9 cellular contexts compared by ENCODE assay signal in genomic region chr13:113162783-113163685, GRCh38. TPM values are rescaled to one million over a fixed set of nuclear protein-coding genes. Genes with fewer than 3 reads are reported as not detected.
DNase-seq lines count a peak whose midpoint lies in the region; ATAC-seq, FAIRE-seq and TF ChIP-seq lines count a peak whose summit lies in the region.
"Had no signal": no experiment of that assay in that cellular context is flagged by ENCODE, and none has a peak within 500 bp of the region (broad histone marks: within the 10 kb centered on the region; RNA-seq: fewer than 3 reads in every experiment).

No MANE protein-coding gene starts in this region.

- peak; percentile 45 for DNase-seq in activated CD4-positive, alpha-beta T cell treated with anti-CD3 and anti-CD28 coated beads for 36 hours
- DNase-seq in activated CD4-positive, alpha-beta T cell treated with anti-CD3 and anti-CD28 coated beads, Interleukin-2, amount 50 U/mL, for 4 hours: no peak
- DNase-seq in Karpas-422 (peak; percentile 56), astrocyte (ENCODE audit: low read depth) (no peak), neural progenitor cell (ENCODE audit: low spot score) (no peak), MV-4-11 (lab: John Stamatoyannopoulos, UW) (no peak), DMS114 treated with DMSO at 0.1 percent for 48 hours (lab: John Stamatoyannopoulos, UW; ENCODE audit: unreplicated experiment) (no peak)
- DNase-seq in stimulated activated CD4-positive, alpha-beta T cell treated with anti-CD3 and anti-CD28 coated beads, Interleukin-12 subunit alpha, Interleukin-12 subunit beta, amount 100 ng/mL, for 4 hours: no peak

- H3K4me1 ChIP-seq in Karpas-422 (ENCODE audit: low read length) (peaks cover 8% of the 10 kb centered on the region), astrocyte (ENCODE audit: insufficient read depth, low read length) (no peaks in the 10 kb centered on the region), neural progenitor cell (peaks cover 24% of the 10 kb centered on the region)

- H4K20me1 ChIP-seq in Karpas-422 (ENCODE audit: insufficient read depth, low read depth, low read length) (no peaks in the 10 kb centered on the region), astrocyte (ENCODE audit: insufficient read depth, low read length) (no peaks in the 10 kb centered on the region), neural progenitor cell (ENCODE audit: low read depth) (no peaks in the 10 kb centered on the region)

- H3K27me3 Mint-ChIP-seq in activated CD4-positive, alpha-beta T cell treated with anti-CD3 and anti-CD28 coated beads for 36 hours: no peaks in the 10 kb centered on the region
- H3K27me3 Mint-ChIP-seq in astrocyte (ENCODE audit: low read depth, unreplicated experiment) (peaks cover 18% of the 10 kb centered on the region), neural progenitor cell (ENCODE audit: insufficient read depth, low read depth) (peaks cover 10% of the 10 kb centered on the region)

- peaks cover 6% of the 10 kb centered on the region; the same call in 1 of the 2 replicates for H3K36me3 ChIP-seq in Karpas-422 (ENCODE audit: insufficient read depth, low read length)
- peaks cover 4% of the 10 kb centered on the region for H3K36me3 ChIP-seq in astrocyte (ENCODE audit: insufficient read depth, low read length)
- no peaks in the 10 kb centered on the region for H3K36me3 ChIP-seq in neural progenitor cell

- no peak overlapping the region for H3K4me3 Mint-ChIP-seq in activated CD4-positive, alpha-beta T cell treated with anti-CD3 and anti-CD28 coated beads for 36 hours
- no peak overlapping the region for H3K4me3 Mint-ChIP-seq in astrocyte (ENCODE audit: unreplicated experiment)
- no peak overlapping the region for H3K4me3 Mint-ChIP-seq in neural progenitor cell

- intact Hi-C loops in activated CD4-positive, alpha-beta T cell treated with anti-CD3 and anti-CD28 coated beads for 36 hours (cut with DNase I, micrococcal nuclease): no loop called here

- TF ChIP-seq CTCF in astrocyte (IDR thresholded peaks at IDR 0.05; ENCODE audit: insufficient read depth, low read depth, low read length): no peak
- no peak for TF ChIP-seq CTCF in neural progenitor cell (IDR thresholded peaks at IDR 0.05)

- H3F3A ChIP-seq in neural progenitor cell (ENCODE audit: low read depth): peaks cover 8% of the 10 kb centered on the region

- FAIRE-seq in astrocyte (lab: Jason Lieb, UNC): no peak

- H3K9ac ChIP-seq in Karpas-422 (ENCODE audit: low read length) (no peak overlapping the region), astrocyte (ENCODE audit: low read length) (no peak overlapping the region), neural progenitor cell (no peak overlapping the region)

- no peaks in the 10 kb centered on the region for H3K9me3 Mint-ChIP-seq in activated CD4-positive, alpha-beta T cell treated with anti-CD3 and anti-CD28 coated beads for 36 hours (ENCODE audit: low read depth)
- no peaks in the 10 kb centered on the region for H3K9me3 Mint-ChIP-seq in astrocyte (ENCODE audit: unreplicated experiment)
- no peaks in the 10 kb centered on the region for H3K9me3 Mint-ChIP-seq in neural progenitor cell

- no peaks in the 10 kb centered on the region for H3K79me2 ChIP-seq in Karpas-422 (ENCODE audit: low read length)
- H3K79me2 ChIP-seq in astrocyte (ENCODE audit: insufficient read depth, low read length): no peaks in the 10 kb centered on the region
- no peaks in the 10 kb centered on the region for H3K79me2 ChIP-seq in neural progenitor cell (ENCODE audit: low read depth)

- H3K9me3 ChIP-seq in Karpas-422 (ENCODE audit: low read length) (no peaks in the 10 kb centered on the region), astrocyte (ENCODE audit: insufficient read depth, low read depth, low read length) (no peaks in the 10 kb centered on the region), neural progenitor cell (ENCODE audit: low read depth) (no peaks in the 10 kb centered on the region)

- peaks cover 21% of the 10 kb centered on the region for H3K4me1 Mint-ChIP-seq in activated CD4-positive, alpha-beta T cell treated with anti-CD3 and anti-CD28 coated beads for 36 hours
- H3K4me1 Mint-ChIP-seq in astrocyte (ENCODE audit: low read depth, unreplicated experiment) (no peaks in the 10 kb centered on the region), neural progenitor cell (peaks cover 28% of the 10 kb centered on the region)

- CTCF ChIA-PET in activated CD4-positive, alpha-beta T cell treated with anti-CD3 and anti-CD28 coated beads for 36 hours (lab: Charles Lee): interaction anchor here (1.0 kb wide), 1 partner anchor 13 kb away, joined by 3 read pairs; no protein-coding TSS in a partner anchor

- H2AFZ ChIP-seq in Karpas-422 (ENCODE audit: low read length): no peak overlapping the region
- no peak overlapping the region for H2AFZ ChIP-seq in astrocyte (ENCODE audit: low read depth, low read length)
- H2AFZ ChIP-seq in neural progenitor cell (replicated peaks): no peak overlapping the region

- no peak overlapping the region for H3K27ac Mint-ChIP-seq in activated CD4-positive, alpha-beta T cell treated with anti-CD3 and anti-CD28 coated beads for 36 hours
- H3K27ac Mint-ChIP-seq in astrocyte (ENCODE audit: unreplicated experiment): peak overlapping the region; percentile 20
- H3K27ac Mint-ChIP-seq in neural progenitor cell: peak overlapping the region; percentile 30

- POLR2A ChIA-PET in activated CD4-positive, alpha-beta T cell treated with anti-CD3 and anti-CD28 coated beads for 36 hours (lab: Charles Lee): no interaction called here

- H3K4me2 ChIP-seq in Karpas-422 (ENCODE audit: low read depth, low read length, poor library complexity, severe bottlenecking) (no peak overlapping the region), astrocyte (ENCODE audit: low read length) (no peak overlapping the region), neural progenitor cell (no peak overlapping the region)

- H3K27ac ChIP-seq in Karpas-422 (ENCODE audit: low read length): no peak overlapping the region
- H3K27ac ChIP-seq in astrocyte (ENCODE audit: low read depth, low read length): no peak overlapping the region
- no peak overlapping the region for H3K27ac ChIP-seq in neural progenitor cell

- no peaks in the 10 kb centered on the region for H3K27me3 ChIP-seq in Karpas-422 (ENCODE audit: low read length)
- no peaks in the 10 kb centered on the region for H3K27me3 ChIP-seq in astrocyte (ENCODE audit: insufficient read depth, low read length)
- H3K27me3 ChIP-seq in neural progenitor cell: peaks cover 19% of the 10 kb centered on the region

- peaks cover 9% of the 10 kb centered on the region for H3K36me3 Mint-ChIP-seq in activated CD4-positive, alpha-beta T cell treated with anti-CD3 and anti-CD28 coated beads for 36 hours (ENCODE audit: low read depth)
- peaks cover 2% of the 10 kb centered on the region for H3K36me3 Mint-ChIP-seq in astrocyte (ENCODE audit: low read depth, unreplicated experiment)
- H3K36me3 Mint-ChIP-seq in neural progenitor cell: peaks cover 4% of the 10 kb centered on the region

- no peaks in the 10 kb centered on the region for H3K9me2 ChIP-seq in Karpas-422 (replicated peaks; ENCODE audit: insufficient read depth, low read length)

- H3K4me3 ChIP-seq in Karpas-422 (ENCODE audit: low read length) (no peak overlapping the region), astrocyte (ENCODE audit: insufficient read depth, low read depth, low read length) (no peak overlapping the region), neural progenitor cell (no peak overlapping the region)

- ATAC-seq in activated CD4-positive, alpha-beta T cell treated with anti-CD3 and anti-CD28 coated beads for 36 hours: peak; percentile 34

RNA-seq across cellular contexts. Expression of gene PROZ, which starts 4.6 kb away (rescaled TPM):
- total RNA-seq in activated CD4-positive, alpha-beta T cell treated with anti-CD3 and anti-CD28 coated beads for 36 hours: not detected
- not detected in 2 replicates for total RNA-seq in Karpas-422 (2014; rRNA removed; shearing (Covaris generic); ENCODE audit: low replicate concordance)
- total RNA-seq in astrocyte (not detected in 2 replicates), neural progenitor cell (ENCODE audit: low replicate concordance) (not detected in 2 replicates)
- total RNA-seq: NCI-H460 had no signal

RNA-seq across cellular contexts. Expression of gene F10, which starts 40.4 kb away (rescaled TPM):
- not detected for total RNA-seq in activated CD4-positive, alpha-beta T cell treated with anti-CD3 and anti-CD28 coated beads for 36 hours
- not detected in 2 replicates for total RNA-seq in Karpas-422 (2014; rRNA removed; shearing (Covaris generic); ENCODE audit: low replicate concordance)
- total RNA-seq in astrocyte (0.45 TPM in 1 of 2 replicates, not detected in the other), neural progenitor cell (ENCODE audit: low replicate concordance) (2.0 and 6.8 TPM in 2 replicates)

RNA-seq across cellular contexts. Expression of gene PCID2, which starts 45.4 kb away (rescaled TPM):
- total RNA-seq in activated CD4-positive, alpha-beta T cell treated with anti-CD3 and anti-CD28 coated beads for 36 hours: 10 to 100 TPM; 66.7 to 72.8 TPM
- 85.0 and 114 TPM in 2 replicates for total RNA-seq in Karpas-422 (2014; rRNA removed; shearing (Covaris generic); ENCODE audit: low replicate concordance)
- 29.6 and 31.5 TPM in 2 replicates for total RNA-seq in astrocyte
- total RNA-seq in neural progenitor cell (ENCODE audit: low replicate concordance): 91.1 and 99.6 TPM in 2 replicates

RNA-seq across cellular contexts. Expression of gene CUL4A, which starts 46.4 kb away (rescaled TPM):
- total RNA-seq in activated CD4-positive, alpha-beta T cell treated with anti-CD3 and anti-CD28 coated beads for 36 hours: 10 to 100 TPM; 81.7 to 87.4 TPM
- total RNA-seq in Karpas-422 (2014; rRNA removed; shearing (Covaris generic); ENCODE audit: low replicate concordance): 97.0 and 97.1 TPM in 2 replicates
- total RNA-seq in astrocyte: 71.3 and 81.3 TPM in 2 replicates
- 95.1 and 96.0 TPM in 2 replicates for total RNA-seq in neural progenitor cell (ENCODE audit: low replicate concordance)

RNA-seq across cellular contexts. Expression of gene F7, which starts 57.4 kb away (rescaled TPM):
- under 1 TPM; 0.11 to 0.12 TPM for total RNA-seq in activated CD4-positive, alpha-beta T cell treated with anti-CD3 and anti-CD28 coated beads for 36 hours
- not detected in 2 replicates for total RNA-seq in Karpas-422 (2014; rRNA removed; shearing (Covaris generic); ENCODE audit: low replicate concordance)
- total RNA-seq in astrocyte (not detected in 2 replicates), neural progenitor cell (ENCODE audit: low replicate concordance) (0.50 TPM in 1 of 2 replicates, not detected in the other)

Comparison
In these comparisons a context has a peak if more than half of its experiments do, and no peak if none do; other contexts are left out.
1. DNase-seq: peak in activated CD4-positive, alpha-beta T cell treated with anti-CD3 and anti-CD28 coated beads for 36 hours (single experiment) and Karpas-422 (single experiment); none in activated CD4-positive, alpha-beta T cell treated with anti-CD3 and anti-CD28 coated beads, Interleukin-2, amount 50 U/mL, for 4 hours (0 of 2), astrocyte (single experiment), neural progenitor cell (single experiment), MV-4-11 (single experiment), stimulated activated CD4-positive, alpha-beta T cell treated with anti-CD3 and anti-CD28 coated beads, Interleukin-12 subunit alpha, Interleukin-12 subunit beta, amount 100 ng/mL, for 4 hours (single experiment) and DMS114 treated with DMSO at 0.1 percent for 48 hours (single experiment).